13 cellular contexts compared by ENCODE assay signal in genomic region chr7:23514755-23515154, GRCh38. TPM values are rescaled to one million over a fixed set of nuclear protein-coding genes. Genes with fewer than 3 reads are reported as not detected.
DNase-seq lines count a peak whose midpoint lies in the region; ATAC-seq and TF ChIP-seq lines count a peak whose summit lies in the region.
"Had no signal": no experiment of that assay in that cellular context is flagged by ENCODE, and none has a peak within 500 bp of the region (broad histone marks: within the 10 kb centered on the region; RNA-seq: fewer than 3 reads in every experiment).

No MANE protein-coding gene starts in this region.

- DNase-seq in activated T-cell treated with anti-CD3 and anti-CD28 coated beads, Interleukin-2, amount 50 U/mL, for 72 hours = no peak
- no peak for DNase-seq in activated T-cell treated with anti-CD3 and anti-CD28 coated beads, Interleukin-2, amount 50 U/mL, for 1 hour
- no peak for DNase-seq in stimulated activated naive B cell treated with anti-CD40 and anti-IgM and Interleukin-4, amounts not matched to agents 10 μg/mL and 1 μg/mL and 100 μg/mL, for 72 hours
- no peak for DNase-seq in sigmoid colon
- DNase-seq: cerebellar nuclear complex, DMS79 treated with DMSO at 0.1 percent for 48 hours, NCI-H446 treated with DMSO at 0.1 percent for 48 hours, pancreas had no signal

- peaks cover 19 to 98% (median 62%) of the 10 kb centered on the region in 4 donors for H3K36me3 ChIP-seq in sigmoid colon

- no peaks in the 10 kb centered on the region for H3K9me3 ChIP-seq in sigmoid colon
- H3K9me3 ChIP-seq: pancreas, vagina had no signal

- 84 to 93% methylated on average over 2 of the region's 2 CpGs for WGBS in sigmoid colon, 2 donors

- TF ChIP-seq POLR2A in sigmoid colon (IDR thresholded peaks at IDR 0.05) = no peak

- no peak overlapping the region for H3K4me3 ChIP-seq in sigmoid colon
- H3K4me3 ChIP-seq: pancreas, vagina had no signal

- no peak for TF ChIP-seq CTCF in sigmoid colon (IDR thresholded peaks at IDR 0.05)

- H3K36me3 Mint-ChIP-seq in activated T-cell treated with anti-CD3 and anti-CD28 coated beads, Interleukin-2, amount 50 U/mL, for 72 hours (ENCODE audit: insufficient read depth in 2 of 2) = peaks cover 28 to 70% of the 10 kb centered on the region in 2 donors
- peaks cover 100% of the 10 kb centered on the region for H3K36me3 Mint-ChIP-seq in activated T-helper 17 cell treated with anti-CD3 and anti-CD28 coated beads, Interleukin-2, amount 50 U/mL, for 72 hours (ENCODE audit: low read depth)
- peaks cover 45 to 62% of the 10 kb centered on the region in 2 donors for H3K36me3 Mint-ChIP-seq in stimulated activated naive B cell treated with anti-CD40 and anti-IgM and Interleukin-4, amounts not matched to agents 10 μg/mL and 1 μg/mL and 100 μg/mL, for 72 hours

- peaks cover 23% of the 10 kb centered on the region for H3K4me1 Mint-ChIP-seq in activated T-cell treated with anti-CD3 and anti-CD28 coated beads, Interleukin-2, amount 50 U/mL, for 72 hours (ENCODE audit: low read depth)
- H3K4me1 Mint-ChIP-seq in activated T-helper 17 cell treated with anti-CD3 and anti-CD28 coated beads, Interleukin-2, amount 50 U/mL, for 72 hours = peaks cover 6% of the 10 kb centered on the region
- peaks cover 0 to 7% of the 10 kb centered on the region in 2 donors for H3K4me1 Mint-ChIP-seq in stimulated activated naive B cell treated with anti-CD40 and anti-IgM and Interleukin-4, amounts not matched to agents 10 μg/mL and 1 μg/mL and 100 μg/mL, for 72 hours

- H3K27me3 Mint-ChIP-seq in activated T-cell treated with anti-CD3 and anti-CD28 coated beads, Interleukin-2, amount 50 U/mL, for 72 hours (ENCODE audit: low read depth) = no peaks in the 10 kb centered on the region
- no peaks in the 10 kb centered on the region for H3K27me3 Mint-ChIP-seq in activated T-helper 17 cell treated with anti-CD3 and anti-CD28 coated beads, Interleukin-2, amount 50 U/mL, for 72 hours
- H3K27me3 Mint-ChIP-seq in stimulated activated naive B cell treated with anti-CD40 and anti-IgM and Interleukin-4, amounts not matched to agents 10 μg/mL and 1 μg/mL and 100 μg/mL, for 72 hours = no peaks in the 10 kb centered on the region

- H3K4me3 Mint-ChIP-seq in activated T-cell treated with anti-CD3 and anti-CD28 coated beads, Interleukin-2, amount 50 U/mL, for 72 hours = peak overlapping the region in 1 of 2 donors; percentile 61
- peak overlapping the region; percentile 22 for H3K4me3 Mint-ChIP-seq in activated T-helper 17 cell treated with anti-CD3 and anti-CD28 coated beads, Interleukin-2, amount 50 U/mL, for 72 hours
- no peak overlapping the region for H3K4me3 Mint-ChIP-seq in stimulated activated naive B cell treated with anti-CD40 and anti-IgM and Interleukin-4, amounts not matched to agents 10 μg/mL and 1 μg/mL and 100 μg/mL, for 72 hours

- no peaks in the 10 kb centered on the region for H3K9me3 Mint-ChIP-seq in activated T-cell treated with anti-CD3 and anti-CD28 coated beads, Interleukin-2, amount 50 U/mL, for 72 hours
- no peaks in the 10 kb centered on the region for H3K9me3 Mint-ChIP-seq in activated T-helper 17 cell treated with anti-CD3 and anti-CD28 coated beads, Interleukin-2, amount 50 U/mL, for 72 hours
- peaks cover 0 to 2% of the 10 kb centered on the region in 2 donors for H3K9me3 Mint-ChIP-seq in stimulated activated naive B cell treated with anti-CD40 and anti-IgM and Interleukin-4, amounts not matched to agents 10 μg/mL and 1 μg/mL and 100 μg/mL, for 72 hours

- no peak for TF ChIP-seq EP300 in sigmoid colon (IDR thresholded peaks at IDR 0.05)

- intact Hi-C loops in sigmoid colon (cut with DNase I) = no loop called here

- H3K27me3 ChIP-seq in sigmoid colon = no peaks in the 10 kb centered on the region
- H3K27me3 ChIP-seq: pancreas, vagina had no signal

- H3K27ac ChIP-seq in sigmoid colon = no peak overlapping the region
- H3K27ac ChIP-seq: vagina had no signal

- ATAC-seq in activated T-cell treated with anti-CD3 and anti-CD28 coated beads, Interleukin-2, amount 50 U/mL, for 72 hours (replicated peaks in 1 of 2) = peak; percentile 61 to 68
- peak; percentile 58 for ATAC-seq in HG02678 (IDR thresholded peaks at IDR 0.05; ENCODE audit: unreplicated experiment)
- peak; percentile 84 for ATAC-seq in activated T-helper 17 cell treated with anti-CD3 and anti-CD28 coated beads, Interleukin-2, amount 50 U/mL, for 72 hours (replicated peaks)
- no peak for ATAC-seq in stimulated activated naive B cell treated with anti-CD40 and anti-IgM and Interleukin-4, amounts not matched to agents 10 μg/mL and 1 μg/mL and 100 μg/mL, for 72 hours (replicated peaks)
- no peak for ATAC-seq in GM18909 (IDR thresholded peaks at IDR 0.05; ENCODE audit: poor library complexity, unreplicated experiment)
- no peak for ATAC-seq in HG03571 (IDR thresholded peaks at IDR 0.05; ENCODE audit: unreplicated experiment)
- ATAC-seq: pancreas had no signal

- peak overlapping the region; percentile 92 for H3K27ac Mint-ChIP-seq in activated T-cell treated with anti-CD3 and anti-CD28 coated beads, Interleukin-2, amount 50 U/mL, for 72 hours
- H3K27ac Mint-ChIP-seq in activated T-helper 17 cell treated with anti-CD3 and anti-CD28 coated beads, Interleukin-2, amount 50 U/mL, for 72 hours = peak overlapping the region; percentile 52
- H3K27ac Mint-ChIP-seq in stimulated activated naive B cell treated with anti-CD40 and anti-IgM and Interleukin-4, amounts not matched to agents 10 μg/mL and 1 μg/mL and 100 μg/mL, for 72 hours = peak overlapping the region; percentile 69

- H3K4me1 ChIP-seq in sigmoid colon = no peaks in the 10 kb centered on the region
- H3K4me1 ChIP-seq: pancreas, vagina had no signal

RNA-seq across cellular contexts. Expression of gene TRA2A, which starts 17.0 kb away (rescaled TPM):
- 10 to 100 TPM; 96.8 to 97.3 TPM for total RNA-seq in activated T-cell treated with anti-CD3 and anti-CD28 coated beads, Interleukin-2, amount 50 U/mL, for 72 hours
- total RNA-seq in activated T-helper 17 cell treated with anti-CD3 and anti-CD28 coated beads, Interleukin-2, amount 50 U/mL, for 72 hours = 100 to 1,000 TPM; 116 to 127 TPM
- total RNA-seq in sigmoid colon = 10 to 100 TPM; 37.0 to 84.5 (median 42.2) TPM
- 10 to 100 TPM; 34.2 to 57.7 (median 46.9) TPM for polyA plus RNA-seq in sigmoid colon

RNA-seq across cellular contexts. Expression of gene IGF2BP3, which starts 44.5 kb away (rescaled TPM):
- total RNA-seq in activated T-cell treated with anti-CD3 and anti-CD28 coated beads, Interleukin-2, amount 50 U/mL, for 72 hours = 1 to 10 TPM; 2.0 to 2.6 TPM
- total RNA-seq in activated T-helper 17 cell treated with anti-CD3 and anti-CD28 coated beads, Interleukin-2, amount 50 U/mL, for 72 hours = under 1 TPM; 0.42 to 0.67 TPM
- 1 to 10 TPM in 3 of 4 donors, under 1 TPM in 1; under 0.01 to 1.9 (median 1.4) TPM for total RNA-seq in sigmoid colon
- 1 to 10 TPM in 1 of 3 donors, not detected in 2; 1.2 TPM for polyA plus RNA-seq in sigmoid colon

Comparison
In these comparisons a context has a peak if more than half of its experiments do, and no peak if none do; other contexts are left out.
1. ATAC-seq: peak in activated T-cell treated with anti-CD3 and anti-CD28 coated beads, Interleukin-2, amount 50 U/mL, for 72 hours (2 of 2), HG02678 (single experiment) and activated T-helper 17 cell treated with anti-CD3 and anti-CD28 coated beads, Interleukin-2, amount 50 U/mL, for 72 hours (single experiment); none in stimulated activated naive B cell treated with anti-CD40 and anti-IgM and Interleukin-4, amounts not matched to agents 10 μg/mL and 1 μg/mL and 100 μg/mL, for 72 hours (0 of 2), GM18909 (single experiment) and HG03571 (single experiment).
2. Peak in every context shown above with its lines, with median percentiles within 50 percentile points of each other: H3K27ac Mint-ChIP-seq.